ENCODE assay signal across 15 cellular contexts in genomic region chr10:31460242-31460641, GRCh38.
DNase-seq lines count a peak whose midpoint lies in the region; FAIRE-seq and TF ChIP-seq lines count a peak whose summit lies in the region.
"Had no signal": no experiment of that assay in that cellular context is flagged by ENCODE, and none has a peak within 500 bp of the region (broad histone marks: within the 10 kb centered on the region; RNA-seq: fewer than 3 reads in every experiment).

No MANE protein-coding gene starts in this region.

- TF ChIP-seq CTCF in kidney (IDR thresholded peaks at IDR 0.05; ENCODE audit: borderline replicate concordance, extremely low read depth, insufficient read depth) (no peak), A673 (conservative IDR thresholded peaks at IDR 0.05; ENCODE audit: low read depth, low read length) (no peak)

- 89% methylated on average over 2 of the region's 2 CpGs for whole genome bisulfite sequencing in small intestine, 3 donors

- H3K27me3 ChIP-seq in adipocyte (replicated peaks; ENCODE audit: control insufficient read depth, insufficient read depth, low read length) (no peaks in the 10 kb centered on the region), small intestine (ENCODE audit: control insufficient read depth in 2 of 2, insufficient read depth in 2 of 2, low read length in 2 of 2) (no peaks in the 10 kb centered on the region), A673 (replicated peaks; ENCODE audit: insufficient read depth, low read depth, low read length, poor library complexity) (no peaks in the 10 kb centered on the region)

- TF ChIP-seq POLR2A in H54 (IDR thresholded peaks at IDR 0.05; ENCODE audit: low read depth, low read length), result no peak

- no TSS peak for BruUV-seq in A673 (replicated peaks; lab: Mats Ljungman, UMichigan)

- no peak overlapping the region for H3K9ac ChIP-seq in adipocyte (ENCODE audit: low read length)
- no peak overlapping the region for H3K9ac ChIP-seq in kidney (ENCODE audit: low read length in 2 of 2)
- H3K9ac ChIP-seq: GM23248 had no signal

- intact Hi-C loops in kidney (cut with DNase I), result no loop called here
- intact Hi-C loops in A673 (cut with micrococcal nuclease; ENCODE audit: unreplicated experiment), result no loop called here

- H3K36me3 ChIP-seq in adipocyte (ENCODE audit: control insufficient read depth, insufficient read depth, low read length, severe bottlenecking) (peaks cover 43% of the 10 kb centered on the region), kidney (ENCODE audit: control insufficient read depth in 1 of 2, insufficient read depth in 2 of 2, low read length in 2 of 2) (no peaks in the 10 kb centered on the region), small intestine (ENCODE audit: control insufficient read depth in 2 of 2, insufficient read depth in 2 of 2, low read length in 2 of 2) (no peaks in the 10 kb centered on the region), A673 (ENCODE audit: insufficient read depth, low read length, poor library complexity, severe bottlenecking) (no peaks in the 10 kb centered on the region)

- CTCF ChIA-PET in A673 (lab: Charles Lee), result no interaction called here

- H3K4me3 ChIP-seq in adipocyte (ENCODE audit: low read length) (peak overlapping the region; percentile 27), kidney (ENCODE audit: low read length in 2 of 2) (no peak overlapping the region), small intestine (ENCODE audit: low read depth in 1 of 2, low read length in 2 of 2) (no peak overlapping the region), A673 (ENCODE audit: low read depth, low read length, poor library complexity, severe bottlenecking) (no peak overlapping the region)
- H3K4me3 ChIP-seq: GM23248 had no signal

- DNase-seq in H54 (ENCODE audit: insufficient read length, low spot score) (no peak), adipocyte (ENCODE audit: low read depth) (no peak), kidney (no peak), small intestine (no peak), hypothalamus (lab: John Stamatoyannopoulos, UW) (no peak), A673 (ENCODE audit: low spot score) (no peak)
- DNase-seq in effector CD4-positive, alpha-beta T cell, result no peak
- DNase-seq: AML-193; Caco-2; CD4-positive, alpha-beta T cell; GM23248; HCEC 1CT; HFFc6 had no signal

- POLR2A ChIA-PET in A673 (lab: Charles Lee; ENCODE audit: low non-redundant PET), result no interaction called here

- H3K9me3 ChIP-seq in adipocyte (ENCODE audit: control insufficient read depth, low read length), result peaks cover 17% of the 10 kb centered on the region
- peaks cover 2 to 14% of the 10 kb centered on the region in 2 donors for H3K9me3 ChIP-seq in kidney (ENCODE audit: control insufficient read depth in 1 of 2, low read length in 2 of 2)
- no peaks in the 10 kb centered on the region for H3K9me3 ChIP-seq in small intestine (ENCODE audit: control insufficient read depth, low read depth)
- H3K9me3 ChIP-seq in A673 (ENCODE audit: low read depth, low read length, poor library complexity, severe bottlenecking), result no peaks in the 10 kb centered on the region
- H3K9me3 ChIP-seq: Caco-2 had no signal

- peak; percentile 53 for FAIRE-seq in H54 (lab: Jason Lieb, UNC)
- peak; percentile 42 for FAIRE-seq in kidney (lab: Jason Lieb, UNC)
- FAIRE-seq in small intestine (lab: Jason Lieb, UNC), result peak; percentile 57
- FAIRE-seq: GM12891 had no signal

- H3K4me1 ChIP-seq in adipocyte (ENCODE audit: control insufficient read depth, insufficient read depth, low read length), result peaks cover 31% of the 10 kb centered on the region
- peaks cover 0 to 2% of the 10 kb centered on the region in 2 donors for H3K4me1 ChIP-seq in kidney (ENCODE audit: control insufficient read depth in 1 of 2, insufficient read depth in 1 of 2, low read depth in 1 of 2, low read length in 2 of 2)
- peaks cover 0 to 5% of the 10 kb centered on the region in 2 donors for H3K4me1 ChIP-seq in small intestine (ENCODE audit: control insufficient read depth in 2 of 2, insufficient read depth in 1 of 2, low read depth in 1 of 2, low read length in 1 of 2)
- no peaks in the 10 kb centered on the region for H3K4me1 ChIP-seq in A673 (ENCODE audit: insufficient read depth, low read length, poor library complexity, severe bottlenecking)
- H3K4me1 ChIP-seq: Caco-2 had no signal

- H3K27ac ChIP-seq in kidney (ENCODE audit: low read depth in 2 of 2, low read length in 2 of 2), result no peak overlapping the region
- H3K27ac ChIP-seq in small intestine (ENCODE audit: low read depth in 1 of 2, low read length in 1 of 2), result no peak overlapping the region
- H3K27ac ChIP-seq in A673 (ENCODE audit: low read depth, low read length, poor library complexity, severe bottlenecking), result no peak overlapping the region
- H3K27ac ChIP-seq: C4-2B, GM23248 had no signal
